In the genomic region with DNA sequence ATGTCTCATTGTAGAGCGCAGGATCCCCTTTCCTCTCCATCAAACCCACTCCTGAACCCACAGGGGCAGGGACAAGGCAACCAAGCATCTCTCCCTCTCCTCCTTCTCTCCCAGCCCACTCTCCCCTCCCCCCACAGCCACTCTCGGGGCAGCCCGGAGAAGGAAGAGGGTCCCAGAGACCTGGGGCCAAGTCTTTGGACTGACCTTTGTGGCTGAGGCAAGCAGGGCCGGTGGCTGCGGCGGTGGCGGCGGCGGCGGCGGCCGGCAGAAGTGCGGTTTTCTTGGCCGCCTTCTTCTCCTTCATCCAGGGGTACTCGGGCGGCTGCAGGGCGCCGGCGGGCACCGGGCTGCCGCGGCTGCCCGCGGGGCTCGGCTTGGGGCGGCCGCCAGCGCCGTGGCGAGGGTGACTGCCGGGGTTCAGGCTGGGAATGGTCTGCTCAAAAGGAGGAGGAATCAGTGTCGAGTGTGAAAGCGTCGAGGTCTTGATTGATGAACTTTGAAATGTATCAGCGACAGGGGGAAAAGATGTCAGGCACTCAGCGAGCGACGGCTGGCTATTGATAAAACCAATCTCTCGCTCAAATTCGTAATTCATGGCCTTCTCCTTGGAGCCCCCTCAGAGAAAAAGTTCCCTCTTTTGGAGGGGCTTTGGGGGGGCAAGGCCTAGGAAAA, we compare ENCODE assay signal across 9 cellular contexts. TPM values are rescaled to one million over a fixed set of nuclear protein-coding genes. Genes with fewer than 3 reads are reported as not detected.
DNase-seq lines count a peak whose midpoint lies in the region; TF ChIP-seq lines count a peak whose summit lies in the region.
"Had no signal": no experiment of that assay in that cellular context is flagged by ENCODE, and none has a peak within 500 bp of the region (broad histone marks: within the 10 kb centered on the region; RNA-seq: fewer than 3 reads in every experiment).

No MANE protein-coding gene starts in this region.

- peak overlapping the region; percentile 4 for H3K4me3 Mint-ChIP-seq in activated naive CD4-positive, alpha-beta T cell treated with anti-CD3 and anti-CD28 coated beads, Interleukin-2, amount 50 U/mL, for 24 hours

- 1 to 5% methylated on average over 14 to 17 of the region's 40 CpGs for WGBS in mesodermal cell (ENCODE audit: insufficient coverage in 2 of 2), 2 experiments
- WGBS in transverse colon (ENCODE audit: low coverage in 1 of 2), 2 donors, result 20 to 29% methylated on average over 1 to 39 of the region's 40 CpGs

- TF ChIP-seq CTCF in transverse colon (IDR thresholded peaks at IDR 0.05), result no peak

- no peaks in the 10 kb centered on the region for H3K9me3 ChIP-seq in mesodermal cell (ENCODE audit: control insufficient read depth, low read length)
- H3K9me3 ChIP-seq in transverse colon, result no peaks in the 10 kb centered on the region
- H3K9me3 ChIP-seq: tibial artery had no signal

- peak overlapping the region; percentile 80 for H3K27ac ChIP-seq in mesodermal cell (ENCODE audit: low read depth, low read length, severe bottlenecking)
- H3K27ac ChIP-seq in transverse colon, result peak overlapping the region; percentile 90 to 96 (median 92)
- H3K27ac ChIP-seq: tibial artery had no signal

- no peak for DNase-seq in activated naive CD4-positive, alpha-beta T cell treated with anti-CD3 and anti-CD28 coated beads, Interleukin-2, amount 50 U/mL, for 16 hours
- DNase-seq in ecto neural progenitor cell (ENCODE audit: low spot score) (peak; percentile 61), transverse colon (no peak), NCI-H82 (lab: John Stamatoyannopoulos, UW) (no peak), HT-29 (ENCODE audit: low spot score) (no peak), T-helper 9 cell (no peak)
- DNase-seq: tibial artery had no signal

- peaks cover 36% of the 10 kb centered on the region for H3K4me1 Mint-ChIP-seq in activated naive CD4-positive, alpha-beta T cell treated with anti-CD3 and anti-CD28 coated beads, Interleukin-2, amount 50 U/mL, for 24 hours

- intact Hi-C loops in transverse colon (cut with DNase I; ENCODE audit: low total_unique reads), result no loop called here

- TF ChIP-seq POLR2A in transverse colon (IDR thresholded peaks at IDR 0.05), result no peak

- H3K9me3 Mint-ChIP-seq in activated naive CD4-positive, alpha-beta T cell treated with anti-CD3 and anti-CD28 coated beads, Interleukin-2, amount 50 U/mL, for 24 hours, result no peaks in the 10 kb centered on the region

- peaks cover 66% of the 10 kb centered on the region for H3K27me3 Mint-ChIP-seq in activated naive CD4-positive, alpha-beta T cell treated with anti-CD3 and anti-CD28 coated beads, Interleukin-2, amount 50 U/mL, for 24 hours

- H3K36me3 Mint-ChIP-seq in activated naive CD4-positive, alpha-beta T cell treated with anti-CD3 and anti-CD28 coated beads, Interleukin-2, amount 50 U/mL, for 24 hours, result peaks cover 16% of the 10 kb centered on the region

- H3K4me3 ChIP-seq in mesodermal cell (ENCODE audit: extremely low read depth, insufficient read depth, low read length, poor library complexity, severe bottlenecking) (peak overlapping the region; percentile 33), transverse colon (peak overlapping the region; percentile 12 to 49 (median 38))

- in situ Hi-C loops in transverse colon (cut with MboI; ENCODE audit: low pct_ligation_motif_present in 1 of 4, low pct_unique_long_range_greater_than_20kb in 1 of 4, low sequenced_read_pairs in 3 of 4), result no loop called here

- no peak overlapping the region for H3K27ac Mint-ChIP-seq in activated naive CD4-positive, alpha-beta T cell treated with anti-CD3 and anti-CD28 coated beads, Interleukin-2, amount 50 U/mL, for 24 hours

- TF ChIP-seq EP300 in transverse colon (IDR thresholded peaks at IDR 0.05; ENCODE audit: low read depth), result no peak

- H3K4me1 ChIP-seq in mesodermal cell (ENCODE audit: control insufficient read depth, insufficient read depth, low read length, poor library complexity, severe bottlenecking) (peaks cover 11% of the 10 kb centered on the region), transverse colon (peaks cover 18 to 87% (median 44%) of the 10 kb centered on the region in 4 donors)

- no peaks in the 10 kb centered on the region for H3K36me3 ChIP-seq in mesodermal cell (ENCODE audit: control insufficient read depth, insufficient read depth, low read length)
- H3K36me3 ChIP-seq in transverse colon, result no peaks in the 10 kb centered on the region
- H3K36me3 ChIP-seq: tibial artery had no signal

- H3K27me3 ChIP-seq in transverse colon, result no peaks in the 10 kb centered on the region
- H3K27me3 ChIP-seq: tibial artery had no signal

RNA-seq across cellular contexts. Expression of a gene that starts 0.4 kb away (rescaled TPM):
- polyA plus RNA-seq in mesodermal cell (2013, experiment 1 of 2), result 4.3 TPM
- 3.0 TPM for polyA plus RNA-seq in mesodermal cell (2013, experiment 2 of 2)
- total RNA-seq in transverse colon, result 10 to 100 TPM in 1 of 4 donors, 1 to 10 TPM in 3; 2.7 to 16.1 (median 5.2) TPM
- 6.6 and 7.3 TPM in 2 replicates for total RNA-seq in HT-29 (2014; rRNA removed; shearing (Covaris generic))

RNA-seq across cellular contexts. Expression of a gene that starts 6.2 kb away (rescaled TPM):
- polyA plus RNA-seq in mesodermal cell (2013, experiment 1 of 2), result 7.3 TPM
- polyA plus RNA-seq in mesodermal cell (2013, experiment 2 of 2), result 8.7 TPM
- total RNA-seq in transverse colon, result 1 to 10 TPM; 1.4 to 3.2 (median 1.8) TPM
- total RNA-seq in HT-29 (2014; rRNA removed; shearing (Covaris generic)), result 2.0 and 3.9 TPM in 2 replicates

RNA-seq across cellular contexts. Expression of a gene that starts 28.5 kb away (rescaled TPM):
- 2.1 TPM for polyA plus RNA-seq in mesodermal cell (2013, experiment 1 of 2)
- 2.3 TPM for polyA plus RNA-seq in mesodermal cell (2013, experiment 2 of 2)
- total RNA-seq in transverse colon, result 10 to 100 TPM in 2 of 4 donors, 1 to 10 TPM in 2; 3.5 to 42.4 (median 10.6) TPM
- total RNA-seq in HT-29 (2014; rRNA removed; shearing (Covaris generic)), result 2.2 and 3.7 TPM in 2 replicates

RNA-seq across cellular contexts. Expression of a gene that starts 41.4 kb away (rescaled TPM):
- 5.5 TPM for polyA plus RNA-seq in mesodermal cell (2013, experiment 1 of 2)
- 4.9 TPM for polyA plus RNA-seq in mesodermal cell (2013, experiment 2 of 2)
- total RNA-seq in transverse colon, result 10 to 100 TPM; 18.3 to 89.8 (median 31.6) TPM
- 22.1 and 29.3 TPM in 2 replicates for total RNA-seq in HT-29 (2014; rRNA removed; shearing (Covaris generic))

RNA-seq across cellular contexts. Expression of a gene that starts 45.5 kb away (rescaled TPM):
- 4.2 TPM for polyA plus RNA-seq in mesodermal cell (2013, experiment 1 of 2)
- 2.2 TPM for polyA plus RNA-seq in mesodermal cell (2013, experiment 2 of 2)
- total RNA-seq in transverse colon, result 10 to 100 TPM; 12.9 to 27.8 (median 17.3) TPM
- 25.5 and 28.1 TPM in 2 replicates for total RNA-seq in HT-29 (2014; rRNA removed; shearing (Covaris generic))
